Comparison of ENCODE assay signal across 10 cellular contexts in genomic region chr9:132942541-132943182, GRCh38. TPM values are rescaled to one million over a fixed set of nuclear protein-coding genes. Genes with fewer than 3 reads are reported as not detected.
DNase-seq lines count a peak whose midpoint lies in the region; ATAC-seq and TF ChIP-seq lines count a peak whose summit lies in the region.
"Had no signal": no experiment of that assay in that cellular context is flagged by ENCODE, and none has a peak within 500 bp of the region (broad histone marks: within the 10 kb centered on the region; RNA-seq: fewer than 3 reads in every experiment).

No MANE protein-coding gene starts in this region.

- 0 out of 2 replicates have a peak overlapping the region, but pooled peaks have one; percentile 99 for H3K4me3 ChIP-seq in HUES6 (ENCODE audit: low read depth, low read length)
- H3K4me3 ChIP-seq in mammary epithelial cell (replicated peaks in 1 of 3; ENCODE audit: insufficient read depth in 1 of 3, low read depth in 2 of 3, low read length in 3 of 3), result peak overlapping the region in 1 of 3 experiments; percentile 88

- peak overlapping the region; percentile 98 to 99 for H3K27ac Mint-ChIP-seq in natural killer cell

- H3K4me2 ChIP-seq in mammary epithelial cell (ENCODE audit: insufficient read depth, low read depth, low read length), result peak overlapping the region; percentile 89

- no peaks in the 10 kb centered on the region for H3K9me3 Mint-ChIP-seq in natural killer cell

- DNase-seq in ELR (ENCODE audit: low read depth) (peak; percentile 27), mammary epithelial cell (peak; percentile 16), natural killer cell (no peak), caudate nucleus (lab: John Stamatoyannopoulos, UW) (no peak), G401 (ENCODE audit: low spot score) (no peak)
- DNase-seq: NCI-H1417 treated with DMSO at 0.1 percent for 48 hours had no signal

- H3K36me3 Mint-ChIP-seq in natural killer cell, result no peaks in the 10 kb centered on the region

- H3K4me1 Mint-ChIP-seq in natural killer cell, result peaks cover 22 to 27% of the 10 kb centered on the region in 2 donors

- H3K27me3 ChIP-seq in HUES6 (ENCODE audit: control insufficient read depth, insufficient read depth, low read length) (no peaks in the 10 kb centered on the region), mammary epithelial cell (ENCODE audit: insufficient read depth, low read length) (no peaks in the 10 kb centered on the region)

- H4K20me1 ChIP-seq in mammary epithelial cell (ENCODE audit: insufficient read depth, low read length), result no peaks in the 10 kb centered on the region

- intact Hi-C loops in mammary epithelial cell (cut with micrococcal nuclease) (no loop called here), natural killer cell (cut with micrococcal nuclease) (no loop called here)

- peaks cover 67% of the 10 kb centered on the region for H3K79me2 ChIP-seq in mammary epithelial cell (ENCODE audit: insufficient read depth, low read length)

- CTCF ChIA-PET in mammary epithelial cell (lab: Charles Lee; ENCODE audit: low non-redundant PET), result interaction anchor here (0.6 kb wide), 1 partner anchor 49 kb away, joined by 3 read pairs; no protein-coding TSS in a partner anchor

- H3K27ac ChIP-seq in HUES6 (ENCODE audit: low read depth, low read length), result no peak overlapping the region
- H3K27ac ChIP-seq in mammary epithelial cell (ENCODE audit: insufficient read depth, low read depth, low read length), result no peak overlapping the region
- H3K27ac ChIP-seq in caudate nucleus (ENCODE audit: low read depth, low read length), result no peak overlapping the region

- WGBS in mammary epithelial cell (ENCODE audit: low coverage, missing lambda C conversion rate), result 48% methylated on average over 5 of the region's 5 CpGs

- H3K9ac ChIP-seq in HUES6 (ENCODE audit: low read length) (no peak overlapping the region), mammary epithelial cell (ENCODE audit: insufficient read depth, low read length) (no peak overlapping the region)

- H3K36me3 ChIP-seq in HUES6 (ENCODE audit: control insufficient read depth, insufficient read depth, low read length) (0 out of 2 replicates have a peak, but pooled peaks cover 3% of the 10 kb centered on the region), mammary epithelial cell (ENCODE audit: insufficient read depth, low read length) (no peaks in the 10 kb centered on the region)

- H2AFZ ChIP-seq in mammary epithelial cell (ENCODE audit: low read depth, low read length), result no peak overlapping the region

- H3K4me3 Mint-ChIP-seq in natural killer cell, result peak overlapping the region; percentile 97

- H3K4me1 ChIP-seq in HUES6 (ENCODE audit: control insufficient read depth, insufficient read depth, low read length) (peaks cover 28% of the 10 kb centered on the region), mammary epithelial cell (ENCODE audit: insufficient read depth, low read length) (peaks cover 22% of the 10 kb centered on the region)

- in situ Hi-C loops in mammary epithelial cell (cut with MboI; ENCODE audit: low sequenced_read_pairs in 2 of 2), result no loop called here
- in situ Hi-C loops in G401 (cut with HindIII; ENCODE audit: low sequenced_read_pairs), result no loop called here

- dilution Hi-C loops in mammary epithelial cell (cut with HindIII; ENCODE audit: low sequenced_read_pairs), result no loop called here

- H3K9me3 ChIP-seq in HUES6 (ENCODE audit: control insufficient read depth, insufficient read depth, low read depth, low read length) (no peaks in the 10 kb centered on the region), mammary epithelial cell (replicated peaks; ENCODE audit: insufficient read depth, low read length) (no peaks in the 10 kb centered on the region)

- BruUV-seq in mammary epithelial cell (replicated peaks; lab: Mats Ljungman, UMichigan), result no TSS peak

- TF ChIP-seq CTCF in mammary epithelial cell (conservative IDR thresholded peaks at IDR 0.05 in 1 of 2, IDR thresholded peaks at IDR 0.05 in 1 of 2; ENCODE audit: extremely low read depth in 1 of 2, insufficient read depth in 1 of 2, low read depth in 1 of 2, low read length in 2 of 2) (no peak), natural killer cell (IDR thresholded peaks at IDR 0.05) (no peak)

- ATAC-seq in natural killer cell (no peak), GM19452 (IDR thresholded peaks at IDR 0.05; ENCODE audit: unreplicated experiment) (no peak), GM18517 (IDR thresholded peaks at IDR 0.05; ENCODE audit: unreplicated experiment) (no peak)

- no peaks in the 10 kb centered on the region for H3K27me3 Mint-ChIP-seq in natural killer cell (ENCODE audit: low read depth in 2 of 2)

RNA-seq across cellular contexts. Expression of gene TSC1, which starts 1.8 kb away (rescaled TPM):
- total RNA-seq in mammary epithelial cell (10 to 100 TPM; 33.5 to 50.5 TPM), natural killer cell (10 to 100 TPM; 58.0 to 73.5 (median 63.3) TPM)
- polyA plus RNA-seq in mammary epithelial cell, result 22.3 TPM
- 47.3 TPM for polyA minus RNA-seq in mammary epithelial cell
- 12.0 and 28.8 TPM in 2 replicates for total RNA-seq in G401 (2014; rRNA removed; shearing (Covaris generic))

RNA-seq across cellular contexts. Expression of gene GFI1B, which starts 35.8 kb away (rescaled TPM):
- total RNA-seq in mammary epithelial cell (not detected), natural killer cell (1 to 10 TPM in 2 of 3 donors, under 1 TPM in 1; 0.41 to 3.3 (median 2.8) TPM)
- not detected for polyA plus RNA-seq in mammary epithelial cell
- polyA minus RNA-seq in mammary epithelial cell, result 0.47 TPM
- total RNA-seq in G401 (2014; rRNA removed; shearing (Covaris generic)), result 1.5 TPM in 1 of 2 replicates, not detected in the other
- total RNA-seq: T-helper 2 cell treated with Interferon-gamma antibody and Interleukin-4, amounts not matched to agents 100 ng/mL and 5 ng/mL, for 36 hours had no signal

Comparison
In these comparisons a context has a peak if more than half of its experiments do, and no peak if none do; other contexts are left out.
1. DNase-seq: peak in ELR (single experiment) and mammary epithelial cell (single experiment); none in natural killer cell (single experiment), caudate nucleus (0 of 61) and G401 (single experiment).